8 cellular contexts compared by ENCODE assay signal in the genomic region with DNA sequence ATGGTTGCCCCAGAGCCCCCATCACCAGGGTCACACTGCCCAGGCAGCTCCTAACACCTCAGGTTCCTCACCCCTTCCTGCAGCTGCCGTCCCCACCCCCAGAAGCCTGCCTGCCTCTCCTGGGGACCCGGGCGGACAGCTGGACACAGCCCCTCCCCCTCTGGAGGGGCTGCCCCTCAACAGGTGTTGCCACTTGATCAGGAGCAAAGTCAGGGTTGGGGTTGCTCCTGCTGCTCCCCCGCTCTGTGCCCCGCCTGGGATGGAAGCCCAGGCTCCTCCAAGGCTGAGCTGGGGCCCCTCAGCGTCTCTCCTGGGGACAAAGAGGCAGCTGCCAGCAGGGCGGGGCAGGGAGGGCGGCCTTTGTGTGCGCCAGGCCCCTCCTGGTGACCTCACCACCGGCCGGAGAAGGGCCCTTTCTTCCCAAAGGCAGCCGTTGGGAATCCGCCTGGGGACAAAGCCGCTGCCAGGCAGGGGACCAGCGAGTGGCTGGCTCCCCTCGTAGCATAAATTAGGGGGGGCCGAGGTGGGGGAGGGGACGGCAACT. TPM values are rescaled to one million over a fixed set of nuclear protein-coding genes. Genes with fewer than 3 reads are reported as not detected.
DNase-seq lines count a peak whose midpoint lies in the region; ATAC-seq lines count a peak whose summit lies in the region.

No MANE protein-coding gene starts in this region.

- ATAC-seq in Right ventricle myocardium superior (ENCODE audit: poor library complexity) (peak; percentile 23), HG03520 (IDR thresholded peaks at IDR 0.05; ENCODE audit: unreplicated experiment) (no peak)

- intact Hi-C loops in Right ventricle myocardium superior (cut with DNase I), result no loop called here

- DNase-seq in DMS 273 treated with DMSO at 0.1 percent for 48 hours (lab: John Stamatoyannopoulos, UW) (peak; percentile 17), NCI-H2196 treated with DMSO at 0.1 percent for 48 hours (lab: John Stamatoyannopoulos, UW; ENCODE audit: unreplicated experiment) (peak; percentile 25), Right ventricle myocardium superior (peak; percentile 84), pons (ENCODE audit: low spot score) (peak; percentile 96), RPMI8226 (no peak)
- no peak for DNase-seq in NK-92 treated with Interleukin-12 subunit alpha and Interleukin-12 subunit beta, amount 100 ng/mL, for 24 hours (lab: John Stamatoyannopoulos, UW)
- DNase-seq in activated CD4-positive, alpha-beta T cell treated with anti-CD3 and anti-CD28 coated beads, Interleukin-2, amount 50 U/mL, for 48 hours, result no peak

RNA-seq across cellular contexts. Expression of a gene that starts 13.6 kb away (rescaled TPM):
- total RNA-seq in Right ventricle myocardium superior, result 5.0 TPM

RNA-seq across cellular contexts. Expression of a gene that starts 19.8 kb away (rescaled TPM):
- total RNA-seq in Right ventricle myocardium superior, result 14.3 TPM

RNA-seq across cellular contexts. Expression of a gene that starts 20.0 kb away (rescaled TPM):
- total RNA-seq in Right ventricle myocardium superior, result 702 TPM

RNA-seq across cellular contexts. Expression of a gene that starts 20.1 kb away (rescaled TPM):
- total RNA-seq in Right ventricle myocardium superior, result 60.6 TPM

Comparison
In these comparisons a context has a peak if more than half of its experiments do, and no peak if none do; other contexts are left out.
1. DNase-seq: peak in DMS 273 treated with DMSO at 0.1 percent for 48 hours (single experiment), NCI-H2196 treated with DMSO at 0.1 percent for 48 hours (single experiment), Right ventricle myocardium superior (single experiment) and pons (single experiment); none in NK-92 treated with Interleukin-12 subunit alpha and Interleukin-12 subunit beta, amount 100 ng/mL, for 24 hours (single experiment), activated CD4-positive, alpha-beta T cell treated with anti-CD3 and anti-CD28 coated beads, Interleukin-2, amount 50 U/mL, for 48 hours (0 of 2) and RPMI8226 (single experiment).